Comparison of ENCODE assay signal across 8 cellular contexts in the genomic region with DNA sequence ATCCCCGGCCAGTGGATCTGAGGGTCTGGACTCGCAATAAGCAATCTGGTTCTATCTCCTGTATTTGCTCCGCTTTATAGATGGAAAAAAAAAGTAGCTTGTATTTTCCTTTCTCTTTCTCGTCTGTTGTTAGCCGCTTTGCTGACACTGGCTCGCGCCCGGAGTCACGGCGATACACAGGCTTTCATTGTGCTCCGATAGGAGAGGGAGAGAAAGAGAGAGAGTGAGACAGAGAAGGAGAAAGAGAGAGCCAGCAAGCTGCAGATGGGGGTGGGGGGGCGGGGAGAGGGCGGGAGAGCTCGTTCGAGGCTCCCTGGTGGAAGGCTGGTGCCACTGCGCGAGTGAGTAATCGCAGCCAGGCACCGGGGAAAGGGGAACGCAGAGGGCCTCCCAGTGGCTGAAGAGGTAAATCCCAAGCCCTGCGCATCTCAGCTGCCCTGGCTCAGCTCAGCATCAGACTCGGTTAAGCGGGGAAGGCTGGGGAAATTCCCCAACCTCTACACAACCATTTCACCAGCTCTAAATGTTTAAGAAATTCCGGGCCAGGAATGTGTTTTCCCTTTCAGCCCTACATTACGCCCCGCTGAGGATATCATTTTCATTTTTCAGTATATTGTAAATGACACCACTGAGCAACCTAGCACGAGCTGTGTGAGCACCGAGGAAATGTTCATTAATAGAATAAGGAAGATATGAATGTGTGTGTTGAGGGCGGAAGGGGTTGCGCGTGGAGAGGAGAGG. TPM values are rescaled to one million over a fixed set of nuclear protein-coding genes. Genes with fewer than 3 reads are reported as not detected.
DNase-seq lines count a peak whose midpoint lies in the region; ATAC-seq and TF ChIP-seq lines count a peak whose summit lies in the region.

A gene (minus strand): TSS at position 225 of the 741 bp plus-strand sequence. CDS start 1,300 bp downstream, outside the sequence.

- H2BK12ac ChIP-seq in H9 (ENCODE audit: insufficient read length, low read depth, low read length), result no peak within 1 kb of the TSS

- WGBS in H9 (ENCODE audit: extremely low coverage, insufficient read length, low lambda C conversion rate), result 100% methylated on average over 3 of the region's 31 CpGs

- TF ChIP-seq CTCF in H9 (conservative IDR thresholded peaks at IDR 0.05) (peak; percentile 97), foreskin keratinocyte (conservative IDR thresholded peaks at IDR 0.05) (peak; percentile 99), neural progenitor cell (IDR thresholded peaks at IDR 0.05) (peak; percentile 79)

- peak; percentile 97 for ATAC-seq in foreskin keratinocyte

- H3K9me3 ChIP-seq in H9 (ENCODE audit: control insufficient read depth, low read depth, low read length) (no peaks in the 10 kb centered on the region), neural progenitor cell (ENCODE audit: low read depth) (no peaks in the 10 kb centered on the region), stomach smooth muscle (ENCODE audit: control insufficient read depth in 2 of 2, low read length in 2 of 2) (no peaks in the 10 kb centered on the region)

- H3K36me3 ChIP-seq in neural progenitor cell (no peaks in the 10 kb centered on the region), stomach smooth muscle (ENCODE audit: control insufficient read depth in 2 of 2, insufficient read depth in 2 of 2, low read length in 2 of 2) (no peaks in the 10 kb centered on the region)

- no peak within 1 kb of the TSS for H3K14ac ChIP-seq in H9 (ENCODE audit: insufficient read depth, low read length)

- no peak within 1 kb of the TSS for H3K23ac ChIP-seq in H9 (ENCODE audit: insufficient read length, low read depth, low read length)

- H3K79me2 ChIP-seq in H9 (ENCODE audit: insufficient read depth, low read length) (peaks cover 2% of the 10 kb centered on the region; the same call in 1 of the 2 replicates), neural progenitor cell (ENCODE audit: low read depth) (no peaks in the 10 kb centered on the region)

- no peak within 1 kb of the TSS for H2BK5ac ChIP-seq in H9 (ENCODE audit: insufficient read length, low read length)

- no peak within 1 kb of the TSS for H3T11ph ChIP-seq in H9 (ENCODE audit: low read length)

- H3K27ac ChIP-seq in H9 (ENCODE audit: insufficient read length, low read depth, low read length) (no peak within 1 kb of the TSS), foreskin keratinocyte (peak within 1 kb of the TSS; percentile 94), neural progenitor cell (peak within 1 kb of the TSS; percentile 23), stomach smooth muscle (ENCODE audit: low read length) (peak within 1 kb of the TSS; percentile 74)

- H3K4ac ChIP-seq in H9 (ENCODE audit: low read depth, low read length), result no peak within 1 kb of the TSS

- H4K91ac ChIP-seq in H9 (ENCODE audit: insufficient read length, low read depth, low read length), result no peak within 1 kb of the TSS

- peak within 1 kb of the TSS in 1 of 3 experiments; percentile 92; a peak in 2 of 7 replicates for H3K27ac Mint-ChIP-seq in H9
- peak within 1 kb of the TSS; percentile 58 for H3K27ac Mint-ChIP-seq in neural progenitor cell

- H3K4me1 Mint-ChIP-seq in H9, result peaks cover 41 to 42% of the 10 kb centered on the region in 2 experiments
- peaks cover 42% of the 10 kb centered on the region for H3K4me1 Mint-ChIP-seq in neural progenitor cell

- H3K18ac ChIP-seq in H9 (ENCODE audit: insufficient read length, low read depth, low read length), result no peak within 1 kb of the TSS

- peaks cover 0 to 3% (median 0%) of the 10 kb centered on the region in 3 experiments; a peak in 2 of 7 replicates for H3K36me3 Mint-ChIP-seq in H9 (ENCODE audit: insufficient read depth in 1 of 3, low read depth in 3 of 3)
- peaks cover 4% of the 10 kb centered on the region for H3K36me3 Mint-ChIP-seq in neural progenitor cell

- peak within 1 kb of the TSS; percentile 99 for H2AFZ ChIP-seq in H9 (ENCODE audit: low read length)
- peak within 1 kb of the TSS; percentile 71 for H2AFZ ChIP-seq in neural progenitor cell (replicated peaks)

- H3K4me3 Mint-ChIP-seq in H9 (peak within 1 kb of the TSS; percentile 84 to 87), neural progenitor cell (peak within 1 kb of the TSS; percentile 90)

- peaks cover 15% of the 10 kb centered on the region for H3K23me2 ChIP-seq in H9 (ENCODE audit: insufficient read length, low read depth, low read length, poor library complexity, severe bottlenecking)

- H3K4me1 ChIP-seq in H9 (ENCODE audit: insufficient read depth, low read length), result peaks cover 12% of the 10 kb centered on the region
- H3K4me1 ChIP-seq in foreskin keratinocyte, result peaks cover 4% of the 10 kb centered on the region
- H3K4me1 ChIP-seq in neural progenitor cell, result peaks cover 12% of the 10 kb centered on the region
- peaks cover 32% of the 10 kb centered on the region for H3K4me1 ChIP-seq in stomach smooth muscle (ENCODE audit: control insufficient read depth, insufficient read depth, low read length)

- H3K79me1 ChIP-seq in H9 (ENCODE audit: insufficient read depth, low read depth, low read length, poor library complexity, severe bottlenecking), result no peaks in the 10 kb centered on the region

- H3K9me3 Mint-ChIP-seq in H9 (peaks cover 2 to 3% of the 10 kb centered on the region in 2 experiments; a peak in 2 of 5 replicates), neural progenitor cell (peaks cover 8% of the 10 kb centered on the region)

- H3K4me3 ChIP-seq in neural progenitor cell, result peak within 1 kb of the TSS; percentile 70
- H3K4me3 ChIP-seq in stomach smooth muscle (ENCODE audit: low read length in 2 of 2), result peak within 1 kb of the TSS; percentile 97 to 99

- H3K27me3 ChIP-seq in H9 (ENCODE audit: insufficient read depth, low read length) (no peaks in the 10 kb centered on the region), foreskin keratinocyte (no peaks in the 10 kb centered on the region), neural progenitor cell (no peaks in the 10 kb centered on the region), stomach smooth muscle (ENCODE audit: control insufficient read depth in 1 of 2, insufficient read depth in 2 of 2, low read length in 2 of 2) (no peaks in the 10 kb centered on the region)

- no peak within 1 kb of the TSS for H4K8ac ChIP-seq in H9 (replicated peaks; ENCODE audit: insufficient read length, low read depth, low read length)

- H4K5ac ChIP-seq in H9 (ENCODE audit: insufficient read length, low read depth, low read length), result no peak within 1 kb of the TSS

- H3K4me2 ChIP-seq in H9 (ENCODE audit: insufficient read depth, insufficient read length, low read length) (peak within 1 kb of the TSS; percentile 96), neural progenitor cell (peak within 1 kb of the TSS; percentile 76)

- H2BK120ac ChIP-seq in H9 (ENCODE audit: low read depth, low read length, poor library complexity, severe bottlenecking), result no peak within 1 kb of the TSS

- DNase-seq in ELR (ENCODE audit: low read depth) (peak; percentile 96), H9 (peak; percentile 96), M059J (ENCODE audit: low read depth) (peak; percentile 93), SHP77 treated with DMSO at 0.1 percent for 48 hours (lab: John Stamatoyannopoulos, UW) (peak; percentile 43), activated gamma-delta T cell treated with Interleukin-2 at 50 U/mL for 16 hours (peak; percentile 87), foreskin keratinocyte (peak; percentile 75 to 83), neural progenitor cell (ENCODE audit: low spot score) (peak; percentile 96)

- no peak within 1 kb of the TSS for H3K56ac ChIP-seq in H9 (ENCODE audit: insufficient read length, low read depth, low read length)

- no peak within 1 kb of the TSS for H2BK15ac ChIP-seq in H9 (ENCODE audit: low read depth, low read length)

- H3K9ac ChIP-seq in H9 (ENCODE audit: extremely low read depth, insufficient read length, low read length) (peak within 1 kb of the TSS; percentile 46), neural progenitor cell (no peak within 1 kb of the TSS), stomach smooth muscle (ENCODE audit: low read length in 2 of 2) (peak within 1 kb of the TSS; percentile 85 to 91)

- H4K20me1 ChIP-seq in H9 (ENCODE audit: control insufficient read depth, insufficient read depth, insufficient read length) (no peaks in the 10 kb centered on the region), neural progenitor cell (ENCODE audit: low read depth) (no peaks in the 10 kb centered on the region)

- no peak within 1 kb of the TSS for H2AK5ac ChIP-seq in H9 (ENCODE audit: insufficient read length, low read length)

- H3F3A ChIP-seq in neural progenitor cell (ENCODE audit: low read depth), result peaks cover 14% of the 10 kb centered on the region

- no peak within 1 kb of the TSS for H2BK20ac ChIP-seq in H9 (ENCODE audit: low read depth, low read length, poor library complexity, severe bottlenecking)

- H3K27me3 Mint-ChIP-seq in H9 (ENCODE audit: low read depth) (peaks cover 4% of the 10 kb centered on the region), neural progenitor cell (ENCODE audit: insufficient read depth, low read depth) (peaks cover 5% of the 10 kb centered on the region)

RNA-seq across cellular contexts. Expression of the gene that starts here (rescaled TPM):
- total RNA-seq in H9 (2021), result 2.7 TPM in 2 replicates
- total RNA-seq in M059J (2014; rRNA removed; shearing (Covaris generic)), result 12.0 and 14.0 TPM in 2 replicates
- total RNA-seq in foreskin keratinocyte, result 6.0 and 6.2 TPM in 2 replicates
- 0.96 and 1.1 TPM in 2 replicates for polyA plus RNA-seq in foreskin keratinocyte
- total RNA-seq in neural progenitor cell (ENCODE audit: low replicate concordance), result 3.0 and 3.8 TPM in 2 replicates

Comparison
In these comparisons a context has a peak if more than half of its experiments do, and no peak if none do; other contexts are left out.
1. DNase-seq: peak in every context shown above with its lines; median percentile 96 in ELR; 96 in H9; 96 in neural progenitor cell; 93 in M059J; 87 in activated gamma-delta T cell treated with Interleukin-2 at 50 U/mL for 16 hours; 79 in foreskin keratinocyte; 43 in SHP77 treated with DMSO at 0.1 percent for 48 hours.